ENCODE assay signal across 37 cellular contexts in the genomic region with DNA sequence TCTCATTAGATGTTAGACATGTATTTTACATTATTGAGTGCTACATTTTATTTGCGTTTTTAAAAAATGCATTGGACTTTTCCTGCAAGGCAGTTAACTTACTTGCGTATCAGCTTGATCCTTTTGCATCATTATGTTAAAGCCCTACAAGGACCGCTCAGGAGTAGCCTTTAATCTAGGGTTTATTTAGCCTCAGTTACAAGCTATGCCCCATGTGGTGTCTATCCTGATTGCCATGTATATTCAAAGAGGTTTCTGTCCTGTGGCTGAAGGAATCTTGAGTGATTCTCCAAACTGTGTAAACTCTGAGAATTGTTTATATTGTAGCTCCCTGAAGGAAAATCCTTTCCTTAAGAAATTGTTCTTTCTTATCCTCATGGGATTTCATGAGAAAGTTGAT.
"Had no signal": no experiment of that assay in that cellular context is flagged by ENCODE, and none has a peak within 500 bp of the region (broad histone marks: within the 10 kb centered on the region; RNA-seq: fewer than 3 reads in every experiment).

No MANE protein-coding gene starts in this region.

- H3K36me3 Mint-ChIP-seq: activated CD8-positive, alpha-beta memory T cell treated with anti-CD3 and anti-CD28 coated beads, Interleukin-2, amount 10 ng/mL, durations not matched to agents 7 days and 5 days; activated naive CD4-positive, alpha-beta T cell treated with anti-CD3 and anti-CD28 coated beads, Interleukin-2, amount 10 ng/mL, durations not matched to agents 7 days and 5 days; activated naive CD4-positive, alpha-beta T cell treated with anti-CD3 and anti-CD28 coated beads, Interleukin-2, amount 50 U/mL, for 24 hours; activated naive CD8-positive, alpha-beta T cell; activated naive CD8-positive, alpha-beta T cell treated with anti-CD3 and anti-CD28 coated beads, Interleukin-2, amount 10 ng/mL, durations not matched to agents 7 days and 5 days; brain had no signal

- H3K9me3 Mint-ChIP-seq: activated CD4-positive, alpha-beta T cell treated with anti-CD3 and anti-CD28 coated beads, Interleukin-2, amount 10 ng/mL, durations not matched to agents 7 days and 5 days; activated naive CD4-positive, alpha-beta T cell treated with anti-CD3 and anti-CD28 coated beads, Interleukin-2, amount 50 U/mL, for 24 hours; activated T-helper 2 cell treated with anti-CD3 and anti-CD28 coated beads, Interferon-gamma antibody, Interleukin-2, Interleukin-4, amounts not matched to agents 10 μg/mL and 5 μg/mL and 100 μg/mL, durations not matched to agents 14 hours and 24 hours and 36 hours had no signal

- H3K36me3 ChIP-seq: ascending aorta, cardiac muscle cell had no signal

- DNase-seq: activated CD4-positive, alpha-beta memory T cell treated with anti-CD3 and anti-CD28 coated beads, Interleukin-2, amount 10 ng/mL, durations not matched to agents 7 days and 5 days; activated CD4-positive, alpha-beta T cell treated with anti-CD3 and anti-CD28 coated beads for 1 hour; activated CD4-positive, alpha-beta T cell treated with anti-CD3 and anti-CD28 coated beads for 36 hours; activated CD4-positive, alpha-beta T cell treated with anti-CD3 and anti-CD28 coated beads for 48 hours; activated CD4-positive, alpha-beta T cell treated with anti-CD3 and anti-CD28 coated beads, Interleukin-2, amount 10 ng/mL, durations not matched to agents 7 days and 5 days; activated CD4-positive, alpha-beta T cell treated with anti-CD3 and anti-CD28 coated beads, Interleukin-2, amount 50 U/mL, for 48 hours; activated CD4-positive, CD25-positive, alpha-beta regulatory T cell; activated CD8-positive, alpha-beta memory T cell treated with anti-CD3 and anti-CD28 coated beads for 24 hours; activated CD8-positive, alpha-beta memory T cell treated with anti-CD3 and anti-CD28 coated beads, Interleukin-2, amount 10 ng/mL, durations not matched to agents 7 days and 5 days; activated CD8-positive, alpha-beta memory T cell treated with anti-CD3 and anti-CD28 coated beads, Interleukin-2, amount 50 U/mL, for 48 hours; activated CD8-positive, alpha-beta T cell treated with anti-CD3 and anti-CD28 coated beads, Interleukin-2, amount 10 ng/mL, durations not matched to agents 7 days and 5 days; activated effector memory CD4-positive, alpha-beta T cell treated with Interleukin-2 at 50 U/mL for 16 hours; activated gamma-delta T cell; activated naive CD4-positive, alpha-beta T cell treated with anti-CD3 and anti-CD28 coated beads, Interleukin-2, amount 10 ng/mL, durations not matched to agents 7 days and 5 days; activated naive CD4-positive, alpha-beta T cell treated with Interleukin-2 at 50 U/mL for 16 hours; activated naive CD8-positive, alpha-beta T cell treated with anti-CD3 and anti-CD28 coated beads, Interleukin-2, amount 10 ng/mL, durations not matched to agents 7 days and 5 days; activated naive CD8-positive, alpha-beta T cell treated with anti-CD3 and anti-CD28 coated beads, Interleukin-2, amount 50 U/mL, for 24 hours; activated T-cell treated with anti-CD3 and anti-CD28 coated beads, Interleukin-2, amount 50 U/mL, for 24 hours; activated T-cell treated with anti-CD3 and anti-CD28 coated beads, Interleukin-2, amount 50 U/mL, for 48 hours; amygdala; anterior cingulate cortex; caudate nucleus; cerebellar nuclear complex; T-helper 1 cell; T-helper 2 cell; T-helper 9 cell had no signal

- ATAC-seq: activated CD4-positive, alpha-beta T cell treated with anti-CD3 and anti-CD28 coated beads for 36 hours; activated CD4-positive, CD25-positive, alpha-beta regulatory T cell treated with anti-CD3 and anti-CD28 coated beads, Interleukin-2, amount 50 U/mL, for 24 hours; activated CD8-positive, alpha-beta memory T cell treated with anti-CD3 and anti-CD28 coated beads, Interleukin-2, amount 10 ng/mL, durations not matched to agents 7 days and 5 days; activated CD8-positive, alpha-beta T cell treated with anti-CD3 and anti-CD28 coated beads, Interleukin-2, amount 10 ng/mL, durations not matched to agents 7 days and 5 days; activated naive CD8-positive, alpha-beta T cell treated with anti-CD3 and anti-CD28 coated beads, Interleukin-2, amount 50 U/mL, for 24 hours had no signal

- H3K27me3 ChIP-seq: ascending aorta, cardiac muscle cell had no signal

- H3K27me3 Mint-ChIP-seq: activated CD4-positive, alpha-beta memory T cell treated with anti-CD3 and anti-CD28 coated beads, Interleukin-2, amount 10 ng/mL, durations not matched to agents 7 days and 5 days; activated CD4-positive, alpha-beta T cell treated with anti-CD3 and anti-CD28 coated beads for 36 hours; activated CD4-positive, alpha-beta T cell treated with anti-CD3 and anti-CD28 coated beads, Interleukin-2, amount 10 ng/mL, durations not matched to agents 7 days and 5 days; activated CD8-positive, alpha-beta memory T cell treated with anti-CD3 and anti-CD28 coated beads, Interleukin-2, amount 10 ng/mL, durations not matched to agents 7 days and 5 days; activated naive CD4-positive, alpha-beta T cell treated with anti-CD3 and anti-CD28 coated beads, Interleukin-2, amount 10 ng/mL, durations not matched to agents 7 days and 5 days; activated naive CD4-positive, alpha-beta T cell treated with anti-CD3 and anti-CD28 coated beads, Interleukin-2, amount 50 U/mL, for 24 hours; activated naive CD8-positive, alpha-beta T cell; activated naive CD8-positive, alpha-beta T cell treated with anti-CD3 and anti-CD28 coated beads, Interleukin-2, amount 10 ng/mL, durations not matched to agents 7 days and 5 days; activated naive CD8-positive, alpha-beta T cell treated with anti-CD3 and anti-CD28 coated beads, Interleukin-2, amount 50 U/mL, for 24 hours; activated T-cell treated with anti-CD3 and anti-CD28 coated beads, Interleukin-2, amount 50 U/mL, for 24 hours; brain; central memory CD8-positive, alpha-beta T cell had no signal

- H3K9me3 ChIP-seq: ascending aorta had no signal

- H3K27ac ChIP-seq: ascending aorta, cardiac muscle cell, VCaP had no signal

- H3K4me1 Mint-ChIP-seq: activated CD4-positive, alpha-beta memory T cell treated with anti-CD3 and anti-CD28 coated beads, Interleukin-2, amount 10 ng/mL, durations not matched to agents 7 days and 5 days; activated CD4-positive, alpha-beta T cell treated with anti-CD3 and anti-CD28 coated beads for 36 hours; activated CD4-positive, alpha-beta T cell treated with anti-CD3 and anti-CD28 coated beads, Interleukin-2, amount 10 ng/mL, durations not matched to agents 7 days and 5 days; activated CD8-positive, alpha-beta memory T cell treated with anti-CD3 and anti-CD28 coated beads, Interleukin-2, amount 10 ng/mL, durations not matched to agents 7 days and 5 days; activated naive CD4-positive, alpha-beta T cell treated with anti-CD3 and anti-CD28 coated beads, Interleukin-2, amount 10 ng/mL, durations not matched to agents 7 days and 5 days; activated naive CD4-positive, alpha-beta T cell treated with anti-CD3 and anti-CD28 coated beads, Interleukin-2, amount 50 U/mL, for 24 hours; activated naive CD8-positive, alpha-beta T cell treated with anti-CD3 and anti-CD28 coated beads, Interleukin-2, amount 10 ng/mL, durations not matched to agents 7 days and 5 days; activated naive CD8-positive, alpha-beta T cell treated with anti-CD3 and anti-CD28 coated beads, Interleukin-2, amount 50 U/mL, for 24 hours; brain; central memory CD8-positive, alpha-beta T cell had no signal

- H3K27ac Mint-ChIP-seq: activated CD4-positive, alpha-beta memory T cell treated with anti-CD3 and anti-CD28 coated beads, Interleukin-2, amount 10 ng/mL, durations not matched to agents 7 days and 5 days; activated CD4-positive, alpha-beta T cell treated with anti-CD3 and anti-CD28 coated beads for 36 hours; activated CD4-positive, alpha-beta T cell treated with anti-CD3 and anti-CD28 coated beads, Interleukin-2, amount 10 ng/mL, durations not matched to agents 7 days and 5 days; activated CD8-positive, alpha-beta memory T cell treated with anti-CD3 and anti-CD28 coated beads, Interleukin-2, amount 10 ng/mL, durations not matched to agents 7 days and 5 days; activated CD8-positive, alpha-beta T cell treated with anti-CD3 and anti-CD28 coated beads, Interleukin-2, amount 10 ng/mL, durations not matched to agents 7 days and 5 days; activated naive CD4-positive, alpha-beta T cell treated with anti-CD3 and anti-CD28 coated beads, Interleukin-2, amount 10 ng/mL, durations not matched to agents 7 days and 5 days; activated naive CD4-positive, alpha-beta T cell treated with anti-CD3 and anti-CD28 coated beads, Interleukin-2, amount 50 U/mL, for 24 hours; activated naive CD8-positive, alpha-beta T cell; activated naive CD8-positive, alpha-beta T cell treated with anti-CD3 and anti-CD28 coated beads, Interleukin-2, amount 10 ng/mL, durations not matched to agents 7 days and 5 days; activated naive CD8-positive, alpha-beta T cell treated with anti-CD3 and anti-CD28 coated beads, Interleukin-2, amount 50 U/mL, for 24 hours; activated T-cell treated with anti-CD3 and anti-CD28 coated beads, Interleukin-2, amount 50 U/mL, for 24 hours; activated T-helper 2 cell treated with anti-CD3 and anti-CD28 coated beads, Interferon-gamma antibody, Interleukin-2, Interleukin-4, amounts not matched to agents 10 μg/mL and 5 μg/mL and 100 μg/mL, durations not matched to agents 14 hours and 24 hours and 36 hours; brain; T-helper 1 cell treated with Interleukin-12 subunit alpha and Interleukin-12 subunit beta and Interleukin-4 antibody, amounts not matched to agents 30 μg/mL and 1 μg/mL, for 36 hours; T-helper 2 cell treated with Interferon-gamma antibody and Interleukin-4, amounts not matched to agents 5 μg/mL and 100 μg/mL, for 36 hours had no signal

- H3K4me3 ChIP-seq: ascending aorta, cardiac muscle cell had no signal

- H3K4me1 ChIP-seq: ascending aorta had no signal

- H3K4me3 Mint-ChIP-seq: activated CD4-positive, alpha-beta memory T cell treated with anti-CD3 and anti-CD28 coated beads, Interleukin-2, amount 10 ng/mL, durations not matched to agents 7 days and 5 days; activated CD4-positive, alpha-beta T cell treated with anti-CD3 and anti-CD28 coated beads for 36 hours; activated CD4-positive, alpha-beta T cell treated with anti-CD3 and anti-CD28 coated beads, Interleukin-2, amount 10 ng/mL, durations not matched to agents 7 days and 5 days; activated CD8-positive, alpha-beta memory T cell treated with anti-CD3 and anti-CD28 coated beads, Interleukin-2, amount 10 ng/mL, durations not matched to agents 7 days and 5 days; activated CD8-positive, alpha-beta T cell treated with anti-CD3 and anti-CD28 coated beads, Interleukin-2, amount 10 ng/mL, durations not matched to agents 7 days and 5 days; activated naive CD4-positive, alpha-beta T cell treated with anti-CD3 and anti-CD28 coated beads, Interleukin-2, amount 10 ng/mL, durations not matched to agents 7 days and 5 days; activated naive CD4-positive, alpha-beta T cell treated with anti-CD3 and anti-CD28 coated beads, Interleukin-2, amount 50 U/mL, for 24 hours; activated naive CD8-positive, alpha-beta T cell; activated naive CD8-positive, alpha-beta T cell treated with anti-CD3 and anti-CD28 coated beads, Interleukin-2, amount 10 ng/mL, durations not matched to agents 7 days and 5 days; activated naive CD8-positive, alpha-beta T cell treated with anti-CD3 and anti-CD28 coated beads, Interleukin-2, amount 50 U/mL, for 24 hours; activated T-cell treated with anti-CD3 and anti-CD28 coated beads, Interleukin-2, amount 50 U/mL, for 24 hours; brain; central memory CD8-positive, alpha-beta T cell; T-helper 1 cell treated with Interleukin-12 subunit alpha and Interleukin-12 subunit beta and Interleukin-4 antibody, amounts not matched to agents 30 μg/mL and 1 μg/mL, for 36 hours; T-helper 2 cell treated with Interferon-gamma antibody and Interleukin-4, amounts not matched to agents 5 μg/mL and 100 μg/mL, for 36 hours had no signal
